1 cellular context compared by ENCODE assay signal in genomic region chr11:1487091-1487850, GRCh38.
TF ChIP-seq lines count a peak whose summit lies in the region.

No MANE protein-coding gene starts in this region.

TF ChIP-seq in K562, 482 proteins besides CTCF, POLR2A, EP300 and RAD21:
- TF ChIP-seq POLR2G (IDR thresholded peaks at IDR 0.05; ENCODE audit: low read depth, low read length) (0 out of 2 replicates have a peak, but pooled peaks have one; percentile 6), NCOA2 (IDR thresholded peaks at IDR 0.05; ENCODE audit: partially characterized antibody in 2 of 2) (no peak)
